In the genomic region with DNA sequence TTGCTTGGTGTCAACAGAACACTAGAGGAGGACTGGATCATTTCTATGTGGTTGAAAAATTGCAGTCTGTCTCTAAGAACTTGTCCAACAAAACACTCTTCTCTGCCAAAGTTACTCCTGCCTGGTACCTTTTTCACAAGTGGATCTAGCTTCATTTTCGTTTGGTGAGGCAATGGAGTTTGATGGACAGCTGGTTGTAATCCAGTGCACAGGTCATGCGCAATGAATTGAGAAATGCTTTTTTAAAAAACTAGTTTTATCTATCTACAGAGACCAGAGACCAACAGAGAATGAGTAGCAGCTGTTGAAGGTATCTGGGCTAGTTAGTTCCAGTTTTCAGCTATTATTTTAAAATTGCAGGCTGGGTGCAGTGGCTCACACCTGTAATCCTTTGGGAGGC, we compare ENCODE assay signal across 22 cellular contexts.
"Had no signal": no experiment of that assay in that cellular context is flagged by ENCODE, and none has a peak within 500 bp of the region (broad histone marks: within the 10 kb centered on the region; RNA-seq: fewer than 3 reads in every experiment).

No MANE protein-coding gene starts in this region.

- H3K27me3 Mint-ChIP-seq: activated B cell treated with CpG ODN at 0.5 μM for 24 hours; activated CD8-positive, alpha-beta T cell treated with anti-CD3 and anti-CD28 coated beads for 36 hours; activated naive CD8-positive, alpha-beta T cell treated with anti-CD3 and anti-CD28 coated beads for 36 hours; activated T-helper 17 cell treated with anti-CD3 and anti-CD28 coated beads, Interleukin-2, amount 50 U/mL, for 72 hours; naive thymus-derived CD8-positive, alpha-beta T cell; stimulated activated memory B cell treated with anti-CD40 and anti-IgM and Interleukin-4, amounts not matched to agents 10 μg/mL and 1 μg/mL and 100 μg/mL, for 72 hours had no signal

- H3K9me3 ChIP-seq: gastrocnemius medialis, pancreas had no signal

- H3K27ac ChIP-seq: body of pancreas, dorsolateral prefrontal cortex, gastrocnemius medialis, pancreas, right lobe of liver, thoracic aorta, upper lobe of right lung had no signal

- DNase-seq: activated B cell treated with CpG ODN at 0.5 μM for 24 hours; activated CD4-positive, alpha-beta T cell treated with anti-CD3 and anti-CD28 coated beads for 48 hours; activated CD8-positive, alpha-beta T cell treated with anti-CD3 and anti-CD28 coated beads for 36 hours; activated naive CD4-positive, alpha-beta T cell; activated naive CD8-positive, alpha-beta T cell treated with anti-CD3 and anti-CD28 coated beads for 36 hours; activated T-cell treated with anti-CD3 and anti-CD28 coated beads, Interleukin-2, amount 50 U/mL, for 1 hour; body of pancreas; caudate nucleus; dorsolateral prefrontal cortex; gastrocnemius medialis; head of caudate nucleus; mesenchymal stem cell; mucosa of descending colon; naive thymus-derived CD8-positive, alpha-beta T cell; pancreas; right lobe of liver; stimulated activated CD4-positive, alpha-beta T cell treated with anti-CD3 and anti-CD28 coated beads, Interleukin-4, amount 100 ng/mL, for 4 hours; upper lobe of right lung had no signal

- H3K4me3 ChIP-seq: body of pancreas, dorsolateral prefrontal cortex, gastrocnemius medialis, mucosa of descending colon, pancreas, right lobe of liver, smooth muscle cell, thoracic aorta, upper lobe of right lung had no signal

- H3K36me3 ChIP-seq: gastrocnemius medialis, pancreas, right lobe of liver, thoracic aorta, upper lobe of right lung had no signal

- H3K27me3 ChIP-seq: body of pancreas, dorsolateral prefrontal cortex, gastrocnemius medialis, pancreas, right lobe of liver, upper lobe of right lung had no signal

- ATAC-seq: activated CD8-positive, alpha-beta T cell treated with anti-CD3 and anti-CD28 coated beads for 36 hours; activated T-helper 17 cell treated with anti-CD3 and anti-CD28 coated beads, Interleukin-2, amount 50 U/mL, for 72 hours; body of pancreas; gastrocnemius medialis; mucosa of descending colon; naive thymus-derived CD8-positive, alpha-beta T cell; pancreas; right lobe of liver; stimulated activated memory B cell treated with anti-CD40 and anti-IgM and Interleukin-4, amounts not matched to agents 10 μg/mL and 1 μg/mL and 100 μg/mL, for 72 hours; upper lobe of right lung had no signal

- H3K4me3 Mint-ChIP-seq: activated B cell treated with CpG ODN at 0.5 μM for 24 hours; activated CD8-positive, alpha-beta T cell treated with anti-CD3 and anti-CD28 coated beads for 36 hours; activated naive CD8-positive, alpha-beta T cell treated with anti-CD3 and anti-CD28 coated beads for 36 hours; activated T-helper 17 cell treated with anti-CD3 and anti-CD28 coated beads, Interleukin-2, amount 50 U/mL, for 72 hours; naive thymus-derived CD8-positive, alpha-beta T cell; stimulated activated memory B cell treated with anti-CD40 and anti-IgM and Interleukin-4, amounts not matched to agents 10 μg/mL and 1 μg/mL and 100 μg/mL, for 72 hours had no signal

- H3K4me1 Mint-ChIP-seq: naive thymus-derived CD8-positive, alpha-beta T cell had no signal

- H3K27ac Mint-ChIP-seq: activated B cell treated with CpG ODN at 0.5 μM for 24 hours; activated CD8-positive, alpha-beta T cell treated with anti-CD3 and anti-CD28 coated beads for 36 hours; activated naive CD8-positive, alpha-beta T cell treated with anti-CD3 and anti-CD28 coated beads for 36 hours; activated T-helper 17 cell treated with anti-CD3 and anti-CD28 coated beads, Interleukin-2, amount 50 U/mL, for 72 hours; naive thymus-derived CD8-positive, alpha-beta T cell; stimulated activated memory B cell treated with anti-CD40 and anti-IgM and Interleukin-4, amounts not matched to agents 10 μg/mL and 1 μg/mL and 100 μg/mL, for 72 hours had no signal

- H3K4me1 ChIP-seq: body of pancreas, gastrocnemius medialis, pancreas, right lobe of liver, upper lobe of right lung had no signal
